8 cellular contexts compared by ENCODE assay signal in genomic region chr16:89319883-89320716, GRCh38.
DNase-seq lines count a peak whose midpoint lies in the region; ATAC-seq, FAIRE-seq and TF ChIP-seq lines count a peak whose summit lies in the region.

No MANE protein-coding gene starts in this region.

- TF ChIP-seq CTCF in GM23338 (conservative IDR thresholded peaks at IDR 0.05; ENCODE audit: low read depth in 2 of 2), result no peak
- no peak for TF ChIP-seq CTCF in brain (conservative IDR thresholded peaks at IDR 0.05)
- no peak for TF ChIP-seq CTCF in HepG2 (CRISPR knock-in tag; IDR thresholded peaks at IDR 0.05)

- H3K9me3 ChIP-seq in HepG2 (ENCODE audit: low read length), result no peaks in the 10 kb centered on the region

- H3F3A ChIP-seq in GM23338 (replicated peaks; ENCODE audit: low read depth), result peaks cover 10% of the 10 kb centered on the region; the same call in 1 of the 2 replicates

- H3K4me3 Mint-ChIP-seq in GM23338 (no peak overlapping the region), brain (peak overlapping the region in 4 of 5 experiments; percentile 23 to 31 (median 26))
- H3K4me3 Mint-ChIP-seq in stimulated activated naive B cell treated with anti-CD40 and anti-IgM and Interleukin-4, amounts not matched to agents 10 μg/mL and 1 μg/mL and 100 μg/mL, for 72 hours, result peak overlapping the region; percentile 51 to 58

- FAIRE-seq in HepG2 (lab: Jason Lieb, UNC), result peak; percentile 72

- peaks cover 52% of the 10 kb centered on the region for H4K20me1 ChIP-seq in GM23338 (replicated peaks; ENCODE audit: insufficient read depth)
- H4K20me1 ChIP-seq in HepG2 (ENCODE audit: insufficient read depth, low read length), result peaks cover 80% of the 10 kb centered on the region

- BruUV-seq in HepG2 (replicated peaks; lab: Mats Ljungman, UMichigan), result no TSS peak

- 0 out of 2 replicates have a peak overlapping the region, but pooled peaks have one; percentile 43 for H3K4me2 ChIP-seq in GM23338
- H3K4me2 ChIP-seq in HepG2 (ENCODE audit: low read depth, low read length), result peak overlapping the region; percentile 37; the same call in 1 of the 2 replicates

- no peak overlapping the region for H3K4me3 ChIP-seq in GM23338
- H3K4me3 ChIP-seq in HepG2 (replicated peaks in 1 of 3; ENCODE audit: insufficient read depth in 1 of 3, low read depth in 2 of 3, low read length in 3 of 3), result peak overlapping the region in 1 of 3 experiments; percentile 1; a peak in 1 of 6 replicates

- H3K9ac ChIP-seq in HepG2 (ENCODE audit: insufficient read depth, low read depth, low read length), result no peak overlapping the region

- in situ Hi-C loops in HepG2 (cut with HindIII; ENCODE audit: extremely low pct_ligation_motif_present, low pct_unique_long_range_greater_than_20kb), result loop anchor here (10.0 kb wide), 1 partner anchor 55 kb away; no protein-coding TSS in a partner anchor

- 0 out of 4 replicates have a peak, but pooled peaks of 1 of the 2 experiments have one; percentile 7 for TF ChIP-seq POLR2A in HepG2 (IDR thresholded peaks at IDR 0.05; ENCODE audit: insufficient read depth in 1 of 2, low read depth in 2 of 2, low read length in 2 of 2)

- H3K9me3 Mint-ChIP-seq in GM23338 (no peaks in the 10 kb centered on the region), brain (peaks cover 0 to 2% (median 0%) of the 10 kb centered on the region in 5 experiments)
- no peaks in the 10 kb centered on the region for H3K9me3 Mint-ChIP-seq in stimulated activated naive B cell treated with anti-CD40 and anti-IgM and Interleukin-4, amounts not matched to agents 10 μg/mL and 1 μg/mL and 100 μg/mL, for 72 hours

- WGBS in HepG2 (ENCODE audit: low lambda C conversion rate), result 52% methylated on average over 23 of the region's 29 CpGs

- no peak for TF ChIP-seq RAD21 in HepG2 (CRISPR knock-in tag; IDR thresholded peaks at IDR 0.05)

- H3K4me1 Mint-ChIP-seq in GM23338 (peaks cover 93% of the 10 kb centered on the region), brain (peaks cover 90% of the 10 kb centered on the region)
- peaks cover 84 to 97% of the 10 kb centered on the region in 2 donors for H3K4me1 Mint-ChIP-seq in stimulated activated naive B cell treated with anti-CD40 and anti-IgM and Interleukin-4, amounts not matched to agents 10 μg/mL and 1 μg/mL and 100 μg/mL, for 72 hours

- DNase-seq in AG08396 (ENCODE audit: low spot score) (peak; percentile 87), GM23338 (ENCODE audit: low spot score) (no peak), RPMI7951 (ENCODE audit: low read depth) (peak; percentile 98), HepG2 (ENCODE audit: low spot score) (peak; percentile 64), NCI-H345 (lab: John Stamatoyannopoulos, UW) (no peak)
- DNase-seq in stimulated activated naive B cell treated with anti-CD40 and anti-IgM and Interleukin-4, amounts not matched to agents 10 μg/mL and 1 μg/mL and 100 μg/mL, for 72 hours, result peak; percentile 19

- CTCF ChIA-PET in HepG2 (lab: Yijun Ruan, JAX; ENCODE audit: low intra/inter-chr PET ratio, low total read pairs), result no interaction called here

- ATAC-seq in GM23338 (peak; percentile 2; the same call in 1 of the 3 replicates), HepG2 (peak; percentile 74), HG03521 (IDR thresholded peaks at IDR 0.05; ENCODE audit: unreplicated experiment) (no peak)
- peak; percentile 67 to 75 for ATAC-seq in stimulated activated naive B cell treated with anti-CD40 and anti-IgM and Interleukin-4, amounts not matched to agents 10 μg/mL and 1 μg/mL and 100 μg/mL, for 72 hours (replicated peaks)

- H3K36me3 Mint-ChIP-seq in GM23338 (ENCODE audit: low read depth) (peaks cover 5% of the 10 kb centered on the region; the same call in 2 of the 3 replicates), brain (peaks cover 14% of the 10 kb centered on the region)
- peaks cover 42 to 61% of the 10 kb centered on the region in 2 donors for H3K36me3 Mint-ChIP-seq in stimulated activated naive B cell treated with anti-CD40 and anti-IgM and Interleukin-4, amounts not matched to agents 10 μg/mL and 1 μg/mL and 100 μg/mL, for 72 hours

- H3K27ac Mint-ChIP-seq in GM23338 (peak overlapping the region; percentile 57), brain (peak overlapping the region; percentile 55 to 94 (median 84))
- H3K27ac Mint-ChIP-seq in stimulated activated naive B cell treated with anti-CD40 and anti-IgM and Interleukin-4, amounts not matched to agents 10 μg/mL and 1 μg/mL and 100 μg/mL, for 72 hours, result peak overlapping the region; percentile 84

- H3K27me3 ChIP-seq in GM23338 (ENCODE audit: insufficient read depth) (no peaks in the 10 kb centered on the region), HepG2 (ENCODE audit: control insufficient read depth in 1 of 2, insufficient read depth in 2 of 2, low read length in 2 of 2) (no peaks in the 10 kb centered on the region)

- peaks cover 50% of the 10 kb centered on the region for H3K4me1 ChIP-seq in GM23338 (ENCODE audit: insufficient read depth)
- peaks cover 67% of the 10 kb centered on the region for H3K4me1 ChIP-seq in HepG2 (ENCODE audit: insufficient read depth, low read length)

- peaks cover 48% of the 10 kb centered on the region for H3K27me3 Mint-ChIP-seq in GM23338 (ENCODE audit: insufficient read depth, low read depth, poor library complexity)
- no peaks in the 10 kb centered on the region for H3K27me3 Mint-ChIP-seq in brain
- H3K27me3 Mint-ChIP-seq in stimulated activated naive B cell treated with anti-CD40 and anti-IgM and Interleukin-4, amounts not matched to agents 10 μg/mL and 1 μg/mL and 100 μg/mL, for 72 hours, result no peaks in the 10 kb centered on the region

- POLR2A ChIA-PET in HepG2 (lab: Yijun Ruan, JAX), result no interaction called here

- H3K79me2 ChIP-seq in GM23338 (replicated peaks; ENCODE audit: insufficient read depth) (peaks cover 93% of the 10 kb centered on the region), HepG2 (ENCODE audit: insufficient read depth, low read length) (peaks cover 96% of the 10 kb centered on the region)

- H2AFZ ChIP-seq in GM23338, result no peak overlapping the region
- H2AFZ ChIP-seq in HepG2 (ENCODE audit: low read length), result no peak overlapping the region

- H3K27ac ChIP-seq in GM23338 (ENCODE audit: low read depth) (peak overlapping the region; percentile 66; the same call in 1 of the 2 replicates), HepG2 (ENCODE audit: extremely low read length, insufficient read depth, low read length) (peak overlapping the region; percentile 30)

- TF ChIP-seq EP300 in HepG2 (IDR thresholded peaks at IDR 0.05; ENCODE audit: low read depth in 2 of 2, low read length in 2 of 2), result no peak
- TF ChIP-seq EP300 in HepG2 (CRISPR knock-in tag; IDR thresholded peaks at IDR 0.05; ENCODE audit: borderline replicate concordance), result no peak

- intact Hi-C loops in HepG2 (cut with micrococcal nuclease; ENCODE audit: unreplicated experiment), result no loop called here

- H3K36me3 ChIP-seq in GM23338 (ENCODE audit: insufficient read depth) (no peaks in the 10 kb centered on the region), HepG2 (replicated peaks in 1 of 2; ENCODE audit: control insufficient read depth in 1 of 2, insufficient read depth in 2 of 2, low read length in 2 of 2) (peaks cover 14 to 42% of the 10 kb centered on the region in 2 experiments)

- H3K9me2 ChIP-seq in GM23338 (ENCODE audit: insufficient read depth), result no peaks in the 10 kb centered on the region

TF ChIP-seq in GM23338, 12 proteins besides CTCF, POLR2A, EP300 and RAD21:
- no peak for TF ChIP-seq STAT1 (IDR thresholded peaks at IDR 0.05; ENCODE audit: unreplicated experiment)
- TF ChIP-seq ETS1 (IDR thresholded peaks at IDR 0.05), result no peak
- no peak for TF ChIP-seq NANOG (IDR thresholded peaks at IDR 0.05; ENCODE audit: borderline replicate concordance)
- no peak for TF ChIP-seq EZH2phosphoT487 (IDR thresholded peaks at IDR 0.05; ENCODE audit: unreplicated experiment)
- TF ChIP-seq EZH2 (IDR thresholded peaks at IDR 0.05; ENCODE audit: low read depth, unreplicated experiment), result no peak
- TF ChIP-seq ZNF114 (CRISPR knock-in tag; IDR thresholded peaks at IDR 0.05), result no peak

TF ChIP-seq in HepG2, 621 proteins besides CTCF, POLR2A, EP300 and RAD21 (continues in another document):
- TF ChIP-seq HDAC2 (CRISPR knock-in tag; IDR thresholded peaks at IDR 0.05), result 0 out of 2 replicates have a peak, but pooled peaks have one; percentile 57
- TF ChIP-seq ZFP36 (IDR thresholded peaks at IDR 0.05; ENCODE audit: borderline replicate concordance, low read depth, low read length, partially characterized antibody), result no peak
- TF ChIP-seq ZNF776 (CRISPR knock-in tag; IDR thresholded peaks at IDR 0.05), result no peak; the same call in 1 of the 2 replicates
- TF ChIP-seq, protein P1, sequence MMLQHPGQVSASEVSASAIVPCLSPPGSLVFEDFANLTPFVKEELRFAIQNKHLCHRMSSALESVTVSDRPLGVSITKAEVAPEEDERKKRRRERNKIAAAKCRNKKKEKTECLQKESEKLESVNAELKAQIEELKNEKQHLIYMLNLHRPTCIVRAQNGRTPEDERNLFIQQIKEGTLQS (CRISPR knock-in tag; IDR thresholded peaks at IDR 0.05), result no peak
- TF ChIP-seq ZBTB20 (CRISPR knock-in tag; IDR thresholded peaks at IDR 0.05; ENCODE audit: borderline replicate concordance, low read depth), result peak; percentile 76; the same call in 1 of the 2 replicates
- no peak for TF ChIP-seq NCOA5 (CRISPR knock-in tag; IDR thresholded peaks at IDR 0.05)
- TF ChIP-seq, protein P2, sequence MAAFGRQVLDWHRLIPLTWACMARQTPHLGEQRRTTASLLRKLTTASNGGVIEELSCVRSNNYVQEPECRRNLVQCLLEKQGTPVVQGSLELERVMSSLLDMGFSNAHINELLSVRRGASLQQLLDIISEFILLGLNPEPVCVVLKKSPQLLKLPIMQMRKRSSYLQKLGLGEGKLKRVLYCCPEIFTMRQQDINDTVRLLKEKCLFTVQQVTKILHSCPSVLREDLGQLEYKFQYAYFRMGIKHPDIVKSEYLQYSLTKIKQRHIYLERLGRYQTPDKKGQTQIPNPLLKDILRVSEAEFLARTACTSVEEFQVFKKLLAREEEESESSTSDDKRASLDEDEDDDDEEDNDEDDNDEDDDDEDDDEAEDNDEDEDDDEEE (CRISPR knock-in tag; IDR thresholded peaks at IDR 0.05), result no peak
- no peak for TF ChIP-seq HNF4G (IDR thresholded peaks at IDR 0.05; ENCODE audit: borderline replicate concordance, low read depth, low read length)
- TF ChIP-seq HNF4G (CRISPR knock-in tag; IDR thresholded peaks at IDR 0.05; ENCODE audit: borderline replicate concordance, low read depth), result peak; percentile 32; the same call in 1 of the 2 replicates
- peak; percentile 41; the same call in 1 of the 2 replicates for TF ChIP-seq TBX2 (CRISPR knock-in tag; IDR thresholded peaks at IDR 0.05; ENCODE audit: borderline replicate concordance)

Comparison
In these comparisons a context has a peak if more than half of its experiments do, and no peak if none do; other contexts are left out.
1. DNase-seq: peak in AG08396 (single experiment), RPMI7951 (single experiment), HepG2 (single experiment) and stimulated activated naive B cell treated with anti-CD40 and anti-IgM and Interleukin-4, amounts not matched to agents 10 μg/mL and 1 μg/mL and 100 μg/mL, for 72 hours (single experiment); none in GM23338 (single experiment) and NCI-H345 (single experiment).
2. Peak in every context shown above with its lines, with median percentiles within 50 percentile points of each other: H3K27ac Mint-ChIP-seq.